Comparison of ENCODE assay signal across 10 cellular contexts in the genomic region with DNA sequence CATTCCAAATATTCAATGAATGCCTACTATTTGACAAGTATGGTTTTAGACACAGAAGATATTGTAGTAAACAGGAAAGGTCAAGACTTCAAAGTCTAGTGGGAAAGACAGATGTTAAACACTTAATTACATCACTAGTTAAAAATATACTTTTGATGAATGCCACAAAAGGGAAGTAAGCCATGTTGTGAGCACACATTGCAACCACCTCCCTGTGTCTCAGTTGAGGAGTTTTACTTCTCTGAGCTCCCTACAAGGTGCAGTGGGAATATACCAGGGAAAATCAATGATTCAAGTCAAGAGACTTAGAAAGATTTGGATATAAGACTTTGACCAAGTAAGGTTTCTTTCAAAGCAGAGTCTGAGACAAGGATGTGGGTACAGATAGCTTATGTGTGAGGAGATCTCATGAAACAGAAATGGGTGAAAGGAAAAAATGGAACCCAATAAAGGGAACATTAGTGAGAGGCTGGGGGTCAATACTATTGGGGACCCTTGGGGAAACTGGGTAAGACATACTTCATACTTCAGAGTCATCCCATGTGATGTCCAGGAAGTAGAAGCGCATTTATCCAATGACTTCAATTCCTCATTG.
DNase-seq lines count a peak whose midpoint lies in the region; ATAC-seq and TF ChIP-seq lines count a peak whose summit lies in the region.
"Had no signal": no experiment of that assay in that cellular context is flagged by ENCODE, and none has a peak within 500 bp of the region (broad histone marks: within the 10 kb centered on the region; RNA-seq: fewer than 3 reads in every experiment).

No MANE protein-coding gene starts in this region.

- H3K27ac Mint-ChIP-seq in naive B cell (peak overlapping the region; percentile 34 to 98 (median 94)), osteocyte (ENCODE audit: unreplicated experiment) (no peak overlapping the region)

- H3K9me3 Mint-ChIP-seq in naive B cell: peaks cover 10 to 35% (median 19%) of the 10 kb centered on the region in 7 donors
- H3K9me3 Mint-ChIP-seq in osteocyte (ENCODE audit: unreplicated experiment): peaks cover 12% of the 10 kb centered on the region

- no peak overlapping the region for H3K4me3 ChIP-seq in heart right ventricle

- H3K4me3 Mint-ChIP-seq in naive B cell: peak overlapping the region in 7 of 8 donors; percentile 2 to 65 (median 55)
- no peak overlapping the region for H3K4me3 Mint-ChIP-seq in osteocyte (ENCODE audit: unreplicated experiment)

- H3K36me3 ChIP-seq in heart right ventricle: no peaks in the 10 kb centered on the region

- DNase-seq in naive B cell (peak; percentile 49), SHP77 (lab: John Stamatoyannopoulos, UW) (no peak), osteocyte (ENCODE audit: extremely low spot score, unreplicated experiment) (no peak), heart right ventricle (no peak)
- no peak for DNase-seq in stimulated activated naive CD8-positive, alpha-beta T cell treated with anti-CD3 and anti-CD28 coated beads, Interleukin-15, Interleukin-2, amounts not matched to agents 100 U/mL and 50 U/mL, for 24 hours
- DNase-seq: caudate nucleus, mammary epithelial cell had no signal

- no peak overlapping the region for H3K27ac ChIP-seq in heart right ventricle

- H3K36me3 Mint-ChIP-seq in naive B cell: peaks cover 13 to 40% of the 10 kb centered on the region in 2 donors
- no peaks in the 10 kb centered on the region for H3K36me3 Mint-ChIP-seq in osteocyte (ENCODE audit: unreplicated experiment)

- H3K27me3 Mint-ChIP-seq in naive B cell: no peaks in the 10 kb centered on the region
- H3K27me3 Mint-ChIP-seq in osteocyte (ENCODE audit: unreplicated experiment): no peaks in the 10 kb centered on the region

- ATAC-seq in GM19025 (IDR thresholded peaks at IDR 0.05; ENCODE audit: low read depth, unreplicated experiment) (peak; percentile 93), HG02623 (IDR thresholded peaks at IDR 0.05; ENCODE audit: unreplicated experiment) (peak; percentile 92), HG03469 (IDR thresholded peaks at IDR 0.05; ENCODE audit: unreplicated experiment) (peak; percentile 92), naive B cell (ENCODE audit: low read depth in 2 of 2) (peak; percentile 95 to 96), heart right ventricle (no peak)
- no peak for ATAC-seq in stimulated activated naive CD8-positive, alpha-beta T cell treated with anti-CD3 and anti-CD28 coated beads, Interleukin-15, Interleukin-2, amounts not matched to agents 100 U/mL and 50 U/mL, for 24 hours

- H3K9me3 ChIP-seq in heart right ventricle: peaks cover 0 to 23% (median 0%) of the 10 kb centered on the region in 11 donors

- H3K27me3 ChIP-seq in heart right ventricle: no peaks in the 10 kb centered on the region

- H3K4me1 Mint-ChIP-seq in naive B cell: peaks cover 51 to 88% (median 76%) of the 10 kb centered on the region in 3 donors
- H3K4me1 Mint-ChIP-seq in osteocyte (ENCODE audit: unreplicated experiment): peaks cover 1% of the 10 kb centered on the region

- intact Hi-C loops in heart right ventricle (cut with DNase I): loop anchor here in 1 of 10 donors (10.0 kb wide), 1 partner anchor 685 kb away; no protein-coding TSS in a partner anchor

- TF ChIP-seq CTCF in osteocyte (IDR thresholded peaks at IDR 0.05) (no peak), heart right ventricle (IDR thresholded peaks at IDR 0.05) (no peak)

- H3K4me1 ChIP-seq in heart right ventricle: peaks cover 0 to 12% (median 4%) of the 10 kb centered on the region in 9 donors

- WGBS in heart right ventricle, 2 donors: 96 to 98% methylated on average over 1 of the region's 1 CpG

Comparison
In these comparisons a context has a peak if more than half of its experiments do, and no peak if none do; other contexts are left out.
1. ATAC-seq: peak in GM19025 (single experiment), HG02623 (single experiment), HG03469 (single experiment) and naive B cell (2 of 2); none in heart right ventricle (0 of 8) and stimulated activated naive CD8-positive, alpha-beta T cell treated with anti-CD3 and anti-CD28 coated beads, Interleukin-15, Interleukin-2, amounts not matched to agents 100 U/mL and 50 U/mL, for 24 hours (single experiment).